7 cellular contexts compared by ENCODE assay signal in the genomic region with DNA sequence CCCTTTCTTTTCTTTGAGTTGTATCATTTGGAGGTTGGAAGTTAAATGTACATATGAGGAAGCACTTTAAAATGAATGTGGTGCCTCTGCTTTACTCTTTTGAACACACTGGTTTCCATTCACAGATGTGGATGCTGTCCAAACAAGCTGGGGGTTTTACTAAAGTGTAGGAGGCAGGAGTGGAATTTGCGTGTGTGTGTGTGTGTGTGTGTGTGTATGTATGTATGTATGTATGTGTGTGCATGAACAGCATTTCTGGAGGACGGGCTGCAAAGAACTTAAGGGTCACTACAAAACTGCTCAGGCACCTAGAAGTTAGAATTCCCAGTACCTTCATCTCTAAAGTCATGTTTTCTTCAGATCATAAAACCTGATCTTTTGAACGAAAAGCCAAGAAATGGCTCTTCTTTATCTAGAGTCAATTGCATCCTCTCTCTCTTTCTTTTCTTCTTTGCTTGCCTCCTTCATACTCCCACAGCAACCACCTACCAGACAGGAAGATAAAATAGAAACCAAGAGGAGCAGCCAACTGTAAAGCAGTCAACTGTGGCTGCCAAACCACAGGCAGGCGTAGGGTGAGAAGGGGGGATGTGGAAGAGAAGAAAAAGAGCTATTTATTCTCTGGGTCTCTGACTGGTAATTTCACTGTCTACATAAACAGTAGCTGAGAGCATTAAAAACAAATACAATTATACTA.
DNase-seq lines count a peak whose midpoint lies in the region; ATAC-seq and TF ChIP-seq lines count a peak whose summit lies in the region.

No MANE protein-coding gene starts in this region.

- H3K9ac ChIP-seq in OCI-LY1 (ENCODE audit: low read length): peak overlapping the region; percentile 36; the same call in 1 of the 2 replicates

- peak; percentile 2 for DNase-seq in effector CD8-positive, alpha-beta T cell (lab: John Stamatoyannopoulos, UW)
- DNase-seq in NCI-H446 (lab: John Stamatoyannopoulos, UW) (no peak), NCI-H774 (lab: John Stamatoyannopoulos, UW) (no peak), hippocampal formation (lab: John Stamatoyannopoulos, UW) (no peak)

- H3K4me2 ChIP-seq in OCI-LY1 (ENCODE audit: low read length): peak overlapping the region; percentile 73

- no peaks in the 10 kb centered on the region for H3K27me3 ChIP-seq in OCI-LY1 (ENCODE audit: insufficient read depth, low read length)

- ATAC-seq in GM19035 (IDR thresholded peaks at IDR 0.05; ENCODE audit: unreplicated experiment) (peak; percentile 94), HG02884 (IDR thresholded peaks at IDR 0.05; ENCODE audit: unreplicated experiment) (peak; percentile 82)

- TF ChIP-seq CTCF in OCI-LY1 (IDR thresholded peaks at IDR 0.05; ENCODE audit: low read length): no peak

- peak overlapping the region; percentile 33 for H3K4me3 ChIP-seq in OCI-LY1 (ENCODE audit: low read depth, low read length, poor library complexity, severe bottlenecking)

- H4K20me1 ChIP-seq in OCI-LY1 (ENCODE audit: insufficient read depth, low read length): no peaks in the 10 kb centered on the region

- H2AFZ ChIP-seq in OCI-LY1 (ENCODE audit: low read length): no peak overlapping the region

- no peaks in the 10 kb centered on the region for H3K36me3 ChIP-seq in OCI-LY1 (ENCODE audit: insufficient read depth, low read length)

- H3K27ac ChIP-seq in OCI-LY1 (ENCODE audit: low read depth, low read length, poor library complexity, severe bottlenecking): peak overlapping the region; percentile 90

- 0 out of 2 replicates have a peak, but pooled peaks cover 5% of the 10 kb centered on the region for H3F3A ChIP-seq in OCI-LY1 (ENCODE audit: insufficient read depth, low read length)

- H3K9me3 ChIP-seq in OCI-LY1 (ENCODE audit: low read length): peaks cover 13% of the 10 kb centered on the region

- H3K4me1 ChIP-seq in OCI-LY1 (ENCODE audit: insufficient read depth, low read length, severe bottlenecking): peaks cover 71% of the 10 kb centered on the region

- H3K79me2 ChIP-seq in OCI-LY1 (ENCODE audit: insufficient read depth, low read length): no peaks in the 10 kb centered on the region

- no peaks in the 10 kb centered on the region for H3K9me2 ChIP-seq in OCI-LY1 (ENCODE audit: low read depth, low read length)
